Comparison of ENCODE assay signal across 34 cellular contexts in the genomic region with DNA sequence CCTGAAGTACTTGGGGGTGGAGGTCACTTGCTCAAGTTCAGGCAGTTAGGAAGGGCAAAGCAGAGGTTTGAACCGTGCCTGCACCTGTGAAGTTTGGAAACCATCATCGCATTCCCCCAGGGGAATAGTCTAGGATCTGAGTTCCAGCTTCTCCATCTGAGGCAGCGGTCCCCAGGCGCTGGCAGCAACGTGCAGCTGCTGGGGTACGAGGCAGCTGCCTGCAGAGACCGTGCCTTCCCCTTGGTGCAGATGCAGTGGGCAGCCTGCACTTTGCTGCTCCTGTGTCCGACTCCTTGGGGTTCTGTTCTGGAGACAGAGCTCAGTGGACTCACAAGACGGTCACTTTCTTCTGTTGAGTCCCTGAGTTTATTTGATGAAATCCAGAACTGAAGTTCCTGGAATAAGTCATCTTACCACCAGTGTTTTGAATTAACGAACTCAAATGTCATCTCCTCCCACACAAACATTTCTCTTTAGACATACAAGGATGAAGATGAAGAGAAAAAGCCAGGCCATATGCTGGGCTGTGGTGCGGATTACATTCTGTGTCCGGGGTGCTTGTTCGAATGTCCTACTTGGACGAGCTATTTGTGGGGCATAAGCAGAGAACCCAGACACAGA. TPM values are rescaled to one million over a fixed set of nuclear protein-coding genes. Genes with fewer than 3 reads are reported as not detected.
DNase-seq lines count a peak whose midpoint lies in the region; ATAC-seq, FAIRE-seq and TF ChIP-seq lines count a peak whose summit lies in the region.
"Had no signal": no experiment of that assay in that cellular context is flagged by ENCODE, and none has a peak within 500 bp of the region (broad histone marks: within the 10 kb centered on the region; RNA-seq: fewer than 3 reads in every experiment).

No MANE protein-coding gene starts in this region.

- no peaks in the 10 kb centered on the region for H3K36me3 Mint-ChIP-seq in activated naive CD4-positive, alpha-beta T cell treated with anti-CD3 and anti-CD28 coated beads for 36 hours (ENCODE audit: low read depth)
- no peaks in the 10 kb centered on the region for H3K36me3 Mint-ChIP-seq in activated naive CD4-positive, alpha-beta T cell treated with anti-CD3 and anti-CD28 coated beads, Interleukin-2, amount 50 U/mL, for 72 hours
- no peaks in the 10 kb centered on the region for H3K36me3 Mint-ChIP-seq in chondrocyte (ENCODE audit: low read depth)
- H3K36me3 Mint-ChIP-seq: CD8-positive, alpha-beta T cell had no signal

- peak; percentile 26 for FAIRE-seq in GM12891 (lab: Jason Lieb, UNC)
- FAIRE-seq: H54 had no signal

- no peaks in the 10 kb centered on the region for H3K27me3 Mint-ChIP-seq in activated naive CD4-positive, alpha-beta T cell treated with anti-CD3 and anti-CD28 coated beads for 36 hours (ENCODE audit: low read depth)
- H3K27me3 Mint-ChIP-seq in chondrocyte (ENCODE audit: low read depth) = peaks cover 7% of the 10 kb centered on the region

- no peak overlapping the region for H3K27ac Mint-ChIP-seq in activated naive CD4-positive, alpha-beta T cell treated with anti-CD3 and anti-CD28 coated beads for 36 hours
- H3K27ac Mint-ChIP-seq in activated naive CD4-positive, alpha-beta T cell treated with anti-CD3 and anti-CD28 coated beads, Interleukin-2, amount 50 U/mL, for 72 hours = no peak overlapping the region
- no peak overlapping the region for H3K27ac Mint-ChIP-seq in chondrocyte (ENCODE audit: unreplicated experiment)
- H3K27ac Mint-ChIP-seq: activated CD8-positive, alpha-beta T cell treated with anti-CD3 and anti-CD28 coated beads, Interleukin-2, amount 10 ng/mL, durations not matched to agents 7 days and 5 days; activated naive CD8-positive, alpha-beta T cell treated with anti-CD3 and anti-CD28 coated beads, Interleukin-2, amount 50 U/mL, for 24 hours; CD8-positive, alpha-beta T cell; naive thymus-derived CD4-positive, alpha-beta T cell had no signal

- H3K9me3 Mint-ChIP-seq in activated naive CD4-positive, alpha-beta T cell treated with anti-CD3 and anti-CD28 coated beads for 36 hours = no peaks in the 10 kb centered on the region
- H3K9me3 Mint-ChIP-seq in activated naive CD4-positive, alpha-beta T cell treated with anti-CD3 and anti-CD28 coated beads, Interleukin-2, amount 50 U/mL, for 72 hours = no peaks in the 10 kb centered on the region
- no peaks in the 10 kb centered on the region for H3K9me3 Mint-ChIP-seq in chondrocyte (ENCODE audit: low read depth)
- H3K9me3 Mint-ChIP-seq: activated naive CD8-positive, alpha-beta T cell treated with anti-CD3 and anti-CD28 coated beads, Interleukin-2, amount 50 U/mL, for 24 hours; CD8-positive, alpha-beta T cell; naive thymus-derived CD4-positive, alpha-beta T cell had no signal

- ATAC-seq in activated naive CD4-positive, alpha-beta T cell treated with anti-CD3 and anti-CD28 coated beads, Interleukin-2, amount 50 U/mL, for 72 hours = no peak
- ATAC-seq in sciatic nerve (no peak), GM21515 (IDR thresholded peaks at IDR 0.05; ENCODE audit: unreplicated experiment) (no peak)
- ATAC-seq: activated CD8-positive, alpha-beta T cell treated with anti-CD3 and anti-CD28 coated beads, Interleukin-2, amount 10 ng/mL, durations not matched to agents 7 days and 5 days; activated naive CD8-positive, alpha-beta T cell treated with anti-CD3 and anti-CD28 coated beads, Interleukin-2, amount 50 U/mL, for 24 hours; CD8-positive, alpha-beta T cell; gastrocnemius medialis; naive thymus-derived CD4-positive, alpha-beta T cell had no signal

- DNase-seq in activated naive CD4-positive, alpha-beta T cell treated with anti-CD3 and anti-CD28 coated beads for 36 hours = peak; percentile 0
- DNase-seq in activated naive CD4-positive, alpha-beta T cell treated with anti-CD3 and anti-CD28 coated beads, Interleukin-2, amount 50 U/mL, for 72 hours (ENCODE audit: low spot score in 2 of 2) = no peak
- DNase-seq in GM12891 (ENCODE audit: insufficient read length, low spot score) (no peak), chondrocyte (ENCODE audit: low spot score) (peak; percentile 58), sciatic nerve (ENCODE audit: low spot score) (peak; percentile 32), mucosa of gallbladder (ENCODE audit: low spot score) (no peak)
- no peak for DNase-seq in stimulated activated CD4-positive, alpha-beta T cell treated with anti-CD3 and anti-CD28 coated beads, Interleukin-12 subunit alpha, Interleukin-12 subunit beta, amount 100 ng/mL, for 4 hours
- DNase-seq: activated CD4-positive, alpha-beta T cell treated with anti-CD3 and anti-CD28 coated beads for 4 hours; activated CD8-positive, alpha-beta T cell treated with anti-CD3 and anti-CD28 coated beads, Interleukin-2, amount 10 ng/mL, durations not matched to agents 7 days and 5 days; activated effector memory CD4-positive, alpha-beta T cell treated with anti-CD3 and anti-CD28 coated beads, Interleukin-2, amount 50 U/mL, for 16 hours; activated naive CD8-positive, alpha-beta T cell treated with anti-CD3 and anti-CD28 coated beads, Interleukin-2, amount 50 U/mL, for 24 hours; activated T-cell treated with anti-CD3 and anti-CD28 coated beads, Interleukin-2, amount 50 U/mL, for 1 hour; caudate nucleus; EL; erythroblast; gastrocnemius medialis; KBM-7; kidney glomerular epithelial cell; midbrain; NCI-H1105 treated with DMSO at 0.1 percent for 48 hours; NCI-H1930; NCI-H2227 treated with DMSO at 0.1 percent for 48 hours; occipital lobe; SIG-M5; stimulated activated naive CD4-positive, alpha-beta T cell; WERI-Rb-1 had no signal

- no peak for TF ChIP-seq CTCF in chondrocyte (IDR thresholded peaks at IDR 0.05)

- intact Hi-C loops in activated naive CD4-positive, alpha-beta T cell treated with anti-CD3 and anti-CD28 coated beads for 36 hours (cut with micrococcal nuclease) = no loop called here
- intact Hi-C loops in sciatic nerve (cut with DNase I) = no loop called here

- H3K4me1 Mint-ChIP-seq in activated naive CD4-positive, alpha-beta T cell treated with anti-CD3 and anti-CD28 coated beads for 36 hours (ENCODE audit: low read depth) = peaks cover 8% of the 10 kb centered on the region
- H3K4me1 Mint-ChIP-seq in chondrocyte (ENCODE audit: low read depth) = peaks cover 18% of the 10 kb centered on the region

- TF ChIP-seq POLR2A in GM12891 (IDR thresholded peaks at IDR 0.05; ENCODE audit: low read depth, low read length) = no peak

- CTCF ChIA-PET in activated naive CD4-positive, alpha-beta T cell treated with anti-CD3 and anti-CD28 coated beads for 36 hours (lab: Charles Lee) = interaction anchor here (0.6 to 1.1 kb wide), 3 partner anchors 102 to 313 kb away, joined by 3 read pairs; a partner anchor contains a TSS

- no peak overlapping the region for H3K4me3 Mint-ChIP-seq in activated naive CD4-positive, alpha-beta T cell treated with anti-CD3 and anti-CD28 coated beads for 36 hours
- no peak overlapping the region for H3K4me3 Mint-ChIP-seq in chondrocyte (ENCODE audit: unreplicated experiment)
- H3K4me3 Mint-ChIP-seq: activated CD8-positive, alpha-beta T cell treated with anti-CD3 and anti-CD28 coated beads, Interleukin-2, amount 10 ng/mL, durations not matched to agents 7 days and 5 days; activated naive CD8-positive, alpha-beta T cell treated with anti-CD3 and anti-CD28 coated beads, Interleukin-2, amount 50 U/mL, for 24 hours; CD8-positive, alpha-beta T cell; naive thymus-derived CD4-positive, alpha-beta T cell had no signal

TF ChIP-seq in GM12891, 5 proteins besides CTCF, POLR2A, EP300 and RAD21:
- no peak for TF ChIP-seq POLR2AphosphoS5 (IDR thresholded peaks at IDR 0.05; ENCODE audit: low read depth, low read length)
- no peak for TF ChIP-seq SPI1 (IDR thresholded peaks at IDR 0.05; ENCODE audit: low read depth, low read length)
- no peak for TF ChIP-seq TAF1 (IDR thresholded peaks at IDR 0.05; ENCODE audit: low read depth, low read length)
- no peak for TF ChIP-seq PAX5 (IDR thresholded peaks at IDR 0.05; ENCODE audit: insufficient read depth, low read length, severe bottlenecking)
- TF ChIP-seq POU2F2 (IDR thresholded peaks at IDR 0.05; ENCODE audit: low read depth, low read length) = no peak

RNA-seq across cellular contexts. Expression of a gene that starts 19.9 kb away (rescaled TPM):
- 1 to 10 TPM; 9.1 to 9.7 TPM for total RNA-seq in activated naive CD4-positive, alpha-beta T cell treated with anti-CD3 and anti-CD28 coated beads for 36 hours
- 10 to 100 TPM; 13.5 to 17.7 TPM for total RNA-seq in activated naive CD4-positive, alpha-beta T cell treated with anti-CD3 and anti-CD28 coated beads, Interleukin-2, amount 50 U/mL, for 72 hours
- polyA plus RNA-seq in GM12891 (2012; ENCODE audit: low read depth, missing spikeins) = 4.8 TPM
- total RNA-seq in chondrocyte = not detected in 3 replicates
- 22.4 TPM for total RNA-seq in sciatic nerve
- total RNA-seq in mucosa of gallbladder = 11.4 TPM
- total RNA-seq: A172, HT1080, M059J had no signal
- polyA plus RNA-seq: hepatocyte had no signal

RNA-seq across cellular contexts. Expression of a gene that starts 51.4 kb away (rescaled TPM):
- 1 to 10 TPM; 4.5 to 5.2 TPM for total RNA-seq in activated naive CD4-positive, alpha-beta T cell treated with anti-CD3 and anti-CD28 coated beads for 36 hours
- 1 to 10 TPM; 4.4 to 5.0 TPM for total RNA-seq in activated naive CD4-positive, alpha-beta T cell treated with anti-CD3 and anti-CD28 coated beads, Interleukin-2, amount 50 U/mL, for 72 hours
- 9.7 TPM for polyA plus RNA-seq in GM12891 (2012; ENCODE audit: low read depth, missing spikeins)
- 4.3 to 6.5 TPM (median 6.0 TPM) in 3 replicates for total RNA-seq in chondrocyte
- total RNA-seq in sciatic nerve = 11.1 TPM
- total RNA-seq in mucosa of gallbladder = 9.4 TPM

Comparison
In these comparisons a context has a peak if more than half of its experiments do, and no peak if none do; other contexts are left out.
1. DNase-seq: peak in activated naive CD4-positive, alpha-beta T cell treated with anti-CD3 and anti-CD28 coated beads for 36 hours (single experiment), chondrocyte (single experiment) and sciatic nerve (single experiment); none in activated naive CD4-positive, alpha-beta T cell treated with anti-CD3 and anti-CD28 coated beads, Interleukin-2, amount 50 U/mL, for 72 hours (0 of 2), GM12891 (single experiment), stimulated activated CD4-positive, alpha-beta T cell treated with anti-CD3 and anti-CD28 coated beads, Interleukin-12 subunit alpha, Interleukin-12 subunit beta, amount 100 ng/mL, for 4 hours (single experiment) and mucosa of gallbladder (single experiment).
2. RNA of a gene that starts 19.9 kb away (total RNA-seq): 22.4 TPM in sciatic nerve (single experiment), 13.5 to 17.7 TPM in activated naive CD4-positive, alpha-beta T cell treated with anti-CD3 and anti-CD28 coated beads, Interleukin-2, amount 50 U/mL, for 72 hours, 11.4 TPM in mucosa of gallbladder (single experiment) and 9.1 to 9.7 TPM in activated naive CD4-positive, alpha-beta T cell treated with anti-CD3 and anti-CD28 coated beads for 36 hours; not detected in chondrocyte; every median in the first group is over 10 times any median in the second.